In genomic region chr1:234967121-234967520, GRCh38 we compare ENCODE assay signal across 20 cellular contexts.
DNase-seq lines count a peak whose midpoint lies in the region; ATAC-seq, FAIRE-seq and TF ChIP-seq lines count a peak whose summit lies in the region.
"Had no signal": no experiment of that assay in that cellular context is flagged by ENCODE, and none has a peak within 500 bp of the region (broad histone marks: within the 10 kb centered on the region; RNA-seq: fewer than 3 reads in every experiment).

No MANE protein-coding gene starts in this region.

- peaks cover 33% of the 10 kb centered on the region for H3F3A ChIP-seq in smooth muscle cell (ENCODE audit: low read depth)

- 97% methylated on average over 13 of the region's 13 CpGs for WGBS in smooth muscle cell (ENCODE audit: low lambda C conversion rate)

- peak overlapping the region; percentile 11 for H3K27ac ChIP-seq in smooth muscle cell (ENCODE audit: low read depth)

- no peak overlapping the region for H3K4me2 ChIP-seq in smooth muscle cell
- H3K4me2 ChIP-seq: GM23338 had no signal

- no peak overlapping the region for H3K9ac ChIP-seq in smooth muscle cell (ENCODE audit: low read depth)

- H3K4me1 ChIP-seq in smooth muscle cell (ENCODE audit: low read depth) = peaks cover 50% of the 10 kb centered on the region

- no peaks in the 10 kb centered on the region for H3K27me3 ChIP-seq in MG63
- H3K27me3 ChIP-seq in smooth muscle cell (ENCODE audit: low read depth) = no peaks in the 10 kb centered on the region

- H3K9me3 ChIP-seq in MG63 (no peaks in the 10 kb centered on the region), smooth muscle cell (replicated peaks; ENCODE audit: low read depth) (no peaks in the 10 kb centered on the region)

- H2AFZ ChIP-seq in smooth muscle cell (ENCODE audit: low read depth) = no peak overlapping the region
- H2AFZ ChIP-seq: GM23338 had no signal

- FAIRE-seq in GM19239 (lab: Jason Lieb, UNC) = no peak
- FAIRE-seq: G401.6, GM12892, HTR-8/SVneo had no signal

- TF ChIP-seq CTCF in smooth muscle cell (IDR thresholded peaks at IDR 0.05; ENCODE audit: borderline replicate concordance, insufficient read depth, poor library complexity, severe bottlenecking) = no peak

- H3K79me2 ChIP-seq in smooth muscle cell (ENCODE audit: low read depth) = no peaks in the 10 kb centered on the region

- no peaks in the 10 kb centered on the region for H4K20me1 ChIP-seq in smooth muscle cell (ENCODE audit: low read depth)

- ATAC-seq in left lobe of liver = no peak
- ATAC-seq in GM21515 (IDR thresholded peaks at IDR 0.05; ENCODE audit: unreplicated experiment) = no peak
- ATAC-seq: GM23338, PC-3, Right ventricle myocardium inferior had no signal

- DNase-seq in activated CD8-positive, alpha-beta memory T cell treated with anti-CD3 and anti-CD28 coated beads for 24 hours = peak; percentile 44
- DNase-seq in activated CD8-positive, alpha-beta memory T cell treated with anti-CD3 and anti-CD28 coated beads, Interleukin-2, amount 50 U/mL, for 4 hours = no peak
- DNase-seq in MG63 (peak; percentile 25), left lobe of liver (ENCODE audit: low spot score) (peak; percentile 26), smooth muscle cell (lab: John Stamatoyannopoulos, UW; ENCODE audit: unreplicated experiment) (no peak), GM19239 (ENCODE audit: insufficient read length, low spot score) (no peak), SW480 (ENCODE audit: low spot score) (no peak)
- DNase-seq: CD4-positive, alpha-beta T cell; DMS79; NCI-H1092; NCI-H1694 treated with DMSO at 0.1 percent for 48 hours; NCI-H446; NCI-H748 treated with DMSO at 0.1 percent for 48 hours; PC-3 had no signal

- no peaks in the 10 kb centered on the region for H3K36me3 ChIP-seq in MG63
- H3K36me3 ChIP-seq in smooth muscle cell (ENCODE audit: low read depth) = no peaks in the 10 kb centered on the region

- H3K4me3 ChIP-seq in MG63 (no peak overlapping the region), smooth muscle cell (no peak overlapping the region)
- H3K4me3 ChIP-seq: GM23338 had no signal

Comparison
In these comparisons a context has a peak if more than half of its experiments do, and no peak if none do; other contexts are left out.
1. DNase-seq: peak in activated CD8-positive, alpha-beta memory T cell treated with anti-CD3 and anti-CD28 coated beads for 24 hours (single experiment), MG63 (single experiment) and left lobe of liver (single experiment); none in activated CD8-positive, alpha-beta memory T cell treated with anti-CD3 and anti-CD28 coated beads, Interleukin-2, amount 50 U/mL, for 4 hours (single experiment), smooth muscle cell (single experiment), GM19239 (single experiment) and SW480 (single experiment).